8 cellular contexts compared by ENCODE assay signal in genomic region chr11:132126973-132127900, GRCh38.
A peak's percentile ranks its signal among the peaks of the same experiment; 100 is the strongest.
DNase-seq lines count a peak whose midpoint lies in the region; ATAC-seq and TF ChIP-seq lines count a peak whose summit lies in the region.

No MANE protein-coding gene starts in this region.

- no peak overlapping the region for H3K27ac Mint-ChIP-seq in MCF 10A (ENCODE audit: low read depth, unreplicated experiment)

- H3K4me3 ChIP-seq in stomach smooth muscle (ENCODE audit: low read length in 2 of 2): peak overlapping the region; percentile 26 to 69

- intact Hi-C loops in MCF 10A (cut with micrococcal nuclease): no loop called here

- H3K4me3 Mint-ChIP-seq in MCF 10A (ENCODE audit: unreplicated experiment): no peak overlapping the region

- H3K27me3 Mint-ChIP-seq in MCF 10A (ENCODE audit: insufficient read depth, unreplicated experiment): no peaks in the 10 kb centered on the region

- no TSS peak for BruUV-seq in MCF 10A (replicated peaks; lab: Mats Ljungman, UMichigan)

- H3K4me1 Mint-ChIP-seq in MCF 10A (ENCODE audit: insufficient read depth, unreplicated experiment): no peaks in the 10 kb centered on the region

- H3K9me3 Mint-ChIP-seq in MCF 10A (ENCODE audit: unreplicated experiment): peaks cover 34% of the 10 kb centered on the region

- no peaks in the 10 kb centered on the region for H3K36me3 Mint-ChIP-seq in MCF 10A (ENCODE audit: insufficient read depth, unreplicated experiment)

- H3K9me3 ChIP-seq in stomach smooth muscle (ENCODE audit: control insufficient read depth in 2 of 2, low read length in 2 of 2): no peaks in the 10 kb centered on the region

- TF ChIP-seq CTCF in MCF 10A (IDR thresholded peaks at IDR 0.05; ENCODE audit: unreplicated experiment): no peak

- peak overlapping the region in 1 of 2 donors; percentile 54 for H3K9ac ChIP-seq in stomach smooth muscle (ENCODE audit: low read length in 2 of 2)

- CTCF ChIA-PET in MCF 10A (lab: Yijun Ruan, JAX): no interaction called here

- H3K27me3 ChIP-seq in stomach smooth muscle (ENCODE audit: control insufficient read depth in 1 of 2, insufficient read depth in 2 of 2, low read length in 2 of 2): peaks cover 0 to 6% of the 10 kb centered on the region in 2 donors

- no peaks in the 10 kb centered on the region for H3K36me3 ChIP-seq in stomach smooth muscle (ENCODE audit: control insufficient read depth in 2 of 2, insufficient read depth in 2 of 2, low read length in 2 of 2)

- DNase-seq in GM04503 (ENCODE audit: low read depth) (peak; percentile 66), NCI-H2081 treated with DMSO at 0.1 percent for 48 hours (lab: John Stamatoyannopoulos, UW) (peak; percentile 72), MCF 10A (ENCODE audit: unreplicated experiment) (peak; percentile 9), iPS-NIHi7 (ENCODE audit: extremely low spot score) (peak; percentile 74), ecto neural progenitor cell (ENCODE audit: low spot score) (no peak)
- DNase-seq in activated T-cell treated with anti-CD3 and anti-CD28 coated beads, Interleukin-2, amount 50 U/mL, for 48 hours: no peak

- no peak for ATAC-seq in HG02798 (IDR thresholded peaks at IDR 0.05; ENCODE audit: poor library complexity, unreplicated experiment)

- peaks cover 15% of the 10 kb centered on the region for H3K4me1 ChIP-seq in stomach smooth muscle (ENCODE audit: control insufficient read depth, insufficient read depth, low read length)

- POLR2A ChIA-PET in MCF 10A (lab: Yijun Ruan, JAX): no interaction called here

- H3K27ac ChIP-seq in stomach smooth muscle (ENCODE audit: low read length): no peak overlapping the region

Comparison
In these comparisons a context has a peak if more than half of its experiments do, and no peak if none do; other contexts are left out.
1. DNase-seq: peak in GM04503 (single experiment), NCI-H2081 treated with DMSO at 0.1 percent for 48 hours (single experiment), MCF 10A (single experiment) and iPS-NIHi7 (single experiment); none in ecto neural progenitor cell (single experiment) and activated T-cell treated with anti-CD3 and anti-CD28 coated beads, Interleukin-2, amount 50 U/mL, for 48 hours (0 of 2).